Comparison of ENCODE assay signal across 27 cellular contexts in genomic region chr22:48083502-48083901, GRCh38.
DNase-seq lines count a peak whose midpoint lies in the region; ATAC-seq and TF ChIP-seq lines count a peak whose summit lies in the region.
"Had no signal": no experiment of that assay in that cellular context is flagged by ENCODE, and none has a peak within 500 bp of the region (broad histone marks: within the 10 kb centered on the region; RNA-seq: fewer than 3 reads in every experiment).

No MANE protein-coding gene starts in this region.

- peak overlapping the region in 1 of 10 experiments; percentile 19; a peak in 1 of 20 replicates for H3K4me3 ChIP-seq in BLaER1 treated with 17β-estradiol and CSF1 and Interleukin-3, amounts not matched to agents 10 nM and 100 nM
- H3K4me3 ChIP-seq in SU-DHL-6 (ENCODE audit: insufficient read depth, low read length, poor library complexity, severe bottlenecking) (no peak overlapping the region), right cardiac atrium (ENCODE audit: low read length) (no peak overlapping the region), smooth muscle cell (no peak overlapping the region)
- no peak overlapping the region for H3K4me3 ChIP-seq in CD8-positive, alpha-beta T cell (ENCODE audit: low read depth, low read length)
- H3K4me3 ChIP-seq: A549, heart left ventricle, SJSA1, skin epidermis, suprapubic skin had no signal

- no peak overlapping the region for H3K27ac ChIP-seq in BLaER1 treated with 17β-estradiol and CSF1 and Interleukin-3, amounts not matched to agents 10 nM and 100 nM
- H3K27ac ChIP-seq in SU-DHL-6 (ENCODE audit: low read depth, low read length), result peak overlapping the region; percentile 79
- no peak overlapping the region for H3K27ac ChIP-seq in right cardiac atrium (ENCODE audit: low read length)
- H3K27ac ChIP-seq in smooth muscle cell (ENCODE audit: low read depth), result no peak overlapping the region
- no peak overlapping the region for H3K27ac ChIP-seq in CD8-positive, alpha-beta T cell (ENCODE audit: low read depth, low read length)
- H3K27ac ChIP-seq: A549, heart left ventricle, KMS-11, SJSA1, skin epidermis, suprapubic skin had no signal

- H3K27me3 Mint-ChIP-seq in CD8-positive, alpha-beta T cell (ENCODE audit: low read depth), result peaks cover 13% of the 10 kb centered on the region

- H3K9me3 Mint-ChIP-seq in CD8-positive, alpha-beta T cell, result no peaks in the 10 kb centered on the region
- H3K9me3 Mint-ChIP-seq: memory B cell; T-helper 1 cell treated with Interleukin-12 subunit alpha and Interleukin-12 subunit beta and Interleukin-4 antibody, amounts not matched to agents 30 μg/mL and 1 μg/mL, for 36 hours had no signal

- peaks cover 27% of the 10 kb centered on the region for H3F3A ChIP-seq in SU-DHL-6 (ENCODE audit: insufficient read depth)
- no peaks in the 10 kb centered on the region for H3F3A ChIP-seq in smooth muscle cell (ENCODE audit: low read depth)

- no peak overlapping the region for H3K27ac Mint-ChIP-seq in CD8-positive, alpha-beta T cell
- H3K27ac Mint-ChIP-seq: activated CD4-positive, alpha-beta T cell treated with anti-CD3 and anti-CD28 coated beads for 36 hours had no signal

- intact Hi-C loops in right cardiac atrium (cut with DNase I), result no loop called here
- intact Hi-C loops in CD8-positive, alpha-beta T cell (cut with DNase I, micrococcal nuclease), result no loop called here

- ATAC-seq in GM19463 (IDR thresholded peaks at IDR 0.05; ENCODE audit: unreplicated experiment) (peak; percentile 54), HG02885 (IDR thresholded peaks at IDR 0.05; ENCODE audit: poor library complexity, unreplicated experiment) (peak; percentile 39), right cardiac atrium (no peak)
- ATAC-seq in CD8-positive, alpha-beta T cell, result no peak
- ATAC-seq: A549; activated CD4-positive, alpha-beta T cell treated with anti-CD3 and anti-CD28 coated beads for 36 hours; heart left ventricle; left colon had no signal

- no peak overlapping the region for H3K9ac ChIP-seq in BLaER1 treated with 17β-estradiol and CSF1 and Interleukin-3, amounts not matched to agents 10 nM and 100 nM
- H3K9ac ChIP-seq in SU-DHL-6 (ENCODE audit: low read length) (peak overlapping the region; percentile 37), smooth muscle cell (ENCODE audit: low read depth) (no peak overlapping the region)
- H3K9ac ChIP-seq: KMS-11 had no signal

- peaks cover 15 to 48% (median 32%) of the 10 kb centered on the region in 10 experiments for H3K4me1 ChIP-seq in BLaER1 treated with 17β-estradiol and CSF1 and Interleukin-3, amounts not matched to agents 10 nM and 100 nM
- no peaks in the 10 kb centered on the region for H3K4me1 ChIP-seq in right cardiac atrium (ENCODE audit: control insufficient read depth, insufficient read depth, low read length)
- H3K4me1 ChIP-seq in smooth muscle cell (ENCODE audit: low read depth), result no peaks in the 10 kb centered on the region
- H3K4me1 ChIP-seq in CD8-positive, alpha-beta T cell (ENCODE audit: insufficient read depth, low read length), result peaks cover 10% of the 10 kb centered on the region
- H3K4me1 ChIP-seq: A549, heart left ventricle, SJSA1 had no signal

- H2AFZ ChIP-seq in SU-DHL-6 (ENCODE audit: low read depth, low read length, severe bottlenecking) (peak overlapping the region; percentile 7), smooth muscle cell (ENCODE audit: low read depth) (no peak overlapping the region)

- peaks cover 11 to 69% (median 31%) of the 10 kb centered on the region in 11 experiments; a peak in 18 of 22 replicates for H3K27me3 ChIP-seq in BLaER1 treated with 17β-estradiol and CSF1 and Interleukin-3, amounts not matched to agents 10 nM and 100 nM
- H3K27me3 ChIP-seq in SU-DHL-6 (ENCODE audit: low read length) (no peaks in the 10 kb centered on the region), right cardiac atrium (ENCODE audit: control insufficient read depth, insufficient read depth) (no peaks in the 10 kb centered on the region), smooth muscle cell (ENCODE audit: low read depth) (peaks cover 9% of the 10 kb centered on the region)
- H3K27me3 ChIP-seq in CD8-positive, alpha-beta T cell (ENCODE audit: insufficient read depth, low read length), result no peaks in the 10 kb centered on the region

- H3K79me2 ChIP-seq in SU-DHL-6 (ENCODE audit: insufficient read depth, low read length) (no peaks in the 10 kb centered on the region), smooth muscle cell (ENCODE audit: low read depth) (no peaks in the 10 kb centered on the region)

- TF ChIP-seq CTCF in SU-DHL-6 (IDR thresholded peaks at IDR 0.05; ENCODE audit: insufficient read depth, low read length, poor library complexity, severe bottlenecking), result no peak
- no peak for TF ChIP-seq CTCF in smooth muscle cell (IDR thresholded peaks at IDR 0.05; ENCODE audit: borderline replicate concordance, insufficient read depth, poor library complexity, severe bottlenecking)
- no peak for TF ChIP-seq CTCF in CD8-positive, alpha-beta T cell (IDR thresholded peaks at IDR 0.05)

- no peak for DNase-seq in NCI-H446 treated with DMSO at 0.1 percent for 48 hours (lab: John Stamatoyannopoulos, UW)
- DNase-seq in right cardiac atrium, result no peak
- DNase-seq in smooth muscle cell (lab: John Stamatoyannopoulos, UW; ENCODE audit: unreplicated experiment), result no peak
- DNase-seq in CD8-positive, alpha-beta T cell, result no peak
- DNase-seq: activated CD4-positive, alpha-beta T cell treated with anti-CD3 and anti-CD28 coated beads for 36 hours; activated naive CD4-positive, alpha-beta T cell; activated T-cell treated with anti-CD3 and anti-CD28 coated beads, Interleukin-2, amount 50 U/mL, for 48 hours; effector CD4-positive, alpha-beta T cell; foreskin fibroblast; heart left ventricle; left colon; NCI-H1694 treated with DMSO at 0.1 percent for 48 hours; NCI-H2171; NCI-H524 treated with DMSO at 0.1 percent for 48 hours; nucleus accumbens; stimulated activated CD4-positive, alpha-beta T cell treated with anti-CD3 and anti-CD28 coated beads, Interleukin-2, amount 100 ng/mL, for 24 hours had no signal

- peaks cover 16% of the 10 kb centered on the region for H3K4me1 Mint-ChIP-seq in CD8-positive, alpha-beta T cell (ENCODE audit: low read depth)

- H4K20me1 ChIP-seq in BLaER1 treated with 17β-estradiol and CSF1 and Interleukin-3, amounts not matched to agents 10 nM and 100 nM, result peaks cover 0 to 50% (median 15%) of the 10 kb centered on the region in 11 experiments; a peak in 17 of 22 replicates
- H4K20me1 ChIP-seq in SU-DHL-6 (ENCODE audit: low read depth, low read length) (no peaks in the 10 kb centered on the region), smooth muscle cell (ENCODE audit: low read depth) (no peaks in the 10 kb centered on the region)

- CTCF ChIA-PET in CD8-positive, alpha-beta T cell (lab: Charles Lee), result no interaction called here

- H3K9me2 ChIP-seq in SU-DHL-6 (replicated peaks; ENCODE audit: insufficient read depth, low read length), result no peaks in the 10 kb centered on the region

- H3K36me3 ChIP-seq in BLaER1 treated with 17β-estradiol and CSF1 and Interleukin-3, amounts not matched to agents 10 nM and 100 nM, result no peaks in the 10 kb centered on the region
- no peaks in the 10 kb centered on the region for H3K36me3 ChIP-seq in SU-DHL-6 (ENCODE audit: low read length)
- H3K36me3 ChIP-seq in smooth muscle cell (ENCODE audit: low read depth), result no peaks in the 10 kb centered on the region
- no peaks in the 10 kb centered on the region for H3K36me3 ChIP-seq in CD8-positive, alpha-beta T cell (ENCODE audit: insufficient read depth, low read length)
- H3K36me3 ChIP-seq: heart left ventricle, SJSA1, suprapubic skin had no signal

- no peaks in the 10 kb centered on the region for H3K36me3 Mint-ChIP-seq in CD8-positive, alpha-beta T cell
- H3K36me3 Mint-ChIP-seq: memory B cell had no signal

- whole genome bisulfite sequencing in right cardiac atrium, result 67% methylated on average over 10 of the region's 10 CpGs
- WGBS in smooth muscle cell (ENCODE audit: low lambda C conversion rate), result 85% methylated on average over 10 of the region's 10 CpGs

- peak overlapping the region; percentile 58 to 95 (median 81) for H3K4me2 ChIP-seq in BLaER1 treated with 17β-estradiol and CSF1 and Interleukin-3, amounts not matched to agents 10 nM and 100 nM
- H3K4me2 ChIP-seq in SU-DHL-6 (ENCODE audit: low read depth, low read length, poor library complexity, severe bottlenecking), result peak overlapping the region; percentile 47
- H3K4me2 ChIP-seq in smooth muscle cell, result no peak overlapping the region
- H3K4me2 ChIP-seq: A549, KMS-11 had no signal

- no peak overlapping the region for H3K4me3 Mint-ChIP-seq in CD8-positive, alpha-beta T cell
- H3K4me3 Mint-ChIP-seq: activated CD4-positive, alpha-beta T cell treated with anti-CD3 and anti-CD28 coated beads for 36 hours; T-helper 1 cell treated with Interleukin-12 subunit alpha and Interleukin-12 subunit beta and Interleukin-4 antibody, amounts not matched to agents 30 μg/mL and 1 μg/mL, for 36 hours had no signal

- POLR2A ChIA-PET in CD8-positive, alpha-beta T cell (lab: Charles Lee), result no interaction called here

- no peaks in the 10 kb centered on the region for H3K9me3 ChIP-seq in BLaER1 treated with 17β-estradiol and CSF1 and Interleukin-3, amounts not matched to agents 10 nM and 100 nM (replicated peaks in 1 of 11)
- H3K9me3 ChIP-seq in SU-DHL-6 (ENCODE audit: insufficient read depth, low read length) (no peaks in the 10 kb centered on the region), right cardiac atrium (ENCODE audit: control insufficient read depth, low read length) (no peaks in the 10 kb centered on the region), smooth muscle cell (replicated peaks; ENCODE audit: low read depth) (no peaks in the 10 kb centered on the region)
- H3K9me3 ChIP-seq in CD8-positive, alpha-beta T cell (ENCODE audit: low read length), result no peaks in the 10 kb centered on the region
- H3K9me3 ChIP-seq: A549, heart left ventricle, SJSA1, suprapubic skin had no signal

Comparison
In these comparisons a context has a peak if more than half of its experiments do, and no peak if none do; other contexts are left out.
1. ATAC-seq: peak in GM19463 (single experiment) and HG02885 (single experiment); none in right cardiac atrium (0 of 2) and CD8-positive, alpha-beta T cell (single experiment).